6 cellular contexts compared by ENCODE assay signal in the genomic region with DNA sequence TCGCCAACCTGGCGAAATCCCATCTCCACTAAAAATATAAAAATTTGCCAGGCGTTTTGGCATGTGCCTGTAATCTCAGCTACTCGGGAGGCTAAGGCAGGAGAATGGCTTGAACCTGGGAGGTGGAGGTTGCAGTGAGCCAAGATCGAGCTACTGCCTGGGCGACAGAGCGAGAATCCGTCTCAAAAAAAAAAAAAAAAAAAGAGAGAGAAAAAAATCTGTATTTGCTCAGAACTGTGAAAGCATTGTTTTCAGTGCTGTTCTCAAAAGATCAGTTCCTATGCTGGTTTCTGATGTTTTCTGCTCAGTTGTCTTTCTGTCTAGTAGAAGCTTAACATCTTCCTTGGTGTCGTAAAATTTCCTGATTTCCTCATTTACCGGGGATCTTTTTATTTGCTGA. TPM values are rescaled to one million over a fixed set of nuclear protein-coding genes. Genes with fewer than 3 reads are reported as not detected.
DNase-seq lines count a peak whose midpoint lies in the region; ATAC-seq and TF ChIP-seq lines count a peak whose summit lies in the region.

No MANE protein-coding gene starts in this region.

- H3K9me3 Mint-ChIP-seq in CD4-positive, alpha-beta memory T cell = peaks cover 0 to 5% (median 0%) of the 10 kb centered on the region in 8 donors

- intact Hi-C loops in CD4-positive, alpha-beta memory T cell (cut with micrococcal nuclease) = loop anchor here (5.0 kb wide), 1 partner anchor 238 kb away; the partner anchor contains the start of gene GADD45B
- intact Hi-C loops in PC-9 (cut with micrococcal nuclease; ENCODE audit: unreplicated experiment) = loop anchor here (10.0 kb wide), 1 partner anchor 226 kb away; no protein-coding TSS in a partner anchor
- intact Hi-C loops in left lung (cut with DNase I) = loop anchor here (5.0 to 10.0 kb wide), 2 partner anchors 33 to 84 kb away; partner anchors contain the start of gene AP3D1 (in 1 of the 2)
- intact Hi-C loops in ovary (cut with DNase I) = loop anchor here in 3 of 4 donors (5.0 to 10.0 kb wide), 3 partner anchors 33 to 153 kb away; partner anchors contain the start of gene DOT1L (in 1 of the 3)

- H3K36me3 Mint-ChIP-seq in CD4-positive, alpha-beta memory T cell = peaks cover 11 to 45% of the 10 kb centered on the region in 2 donors

- TF ChIP-seq POLR2A in ovary (IDR thresholded peaks at IDR 0.05) = no peak

- H3K27me3 ChIP-seq in CD4-positive, alpha-beta memory T cell (ENCODE audit: insufficient read depth, low read length) = no peaks in the 10 kb centered on the region
- H3K27me3 ChIP-seq in PC-9 (ENCODE audit: insufficient read depth, low read depth) = no peaks in the 10 kb centered on the region
- H3K27me3 ChIP-seq in left lung = no peaks in the 10 kb centered on the region
- H3K27me3 ChIP-seq in ovary = no peaks in the 10 kb centered on the region

- H3K4me3 Mint-ChIP-seq in CD4-positive, alpha-beta memory T cell = peak overlapping the region; percentile 86 to 100 (median 98)

- peak overlapping the region; percentile 93 for H3K4me2 ChIP-seq in PC-9

- H3K79me2 ChIP-seq in PC-9 (ENCODE audit: low read depth) = peaks cover 84% of the 10 kb centered on the region

- no peak for TF ChIP-seq CTCF in PC-9 (conservative IDR thresholded peaks at IDR 0.05)
- no peak for TF ChIP-seq CTCF in left lung (IDR thresholded peaks at IDR 0.05)
- no peak for TF ChIP-seq CTCF in ovary (IDR thresholded peaks at IDR 0.05)

- TF ChIP-seq EP300 in ovary (IDR thresholded peaks at IDR 0.05) = no peak

- peaks cover 43 to 81% (median 64%) of the 10 kb centered on the region in 4 donors for H3K4me1 Mint-ChIP-seq in CD4-positive, alpha-beta memory T cell

- no peak overlapping the region for H2AFZ ChIP-seq in PC-9

- H3K27ac ChIP-seq in CD4-positive, alpha-beta memory T cell (ENCODE audit: low read depth, low read length) = peak overlapping the region; percentile 98
- H3K27ac ChIP-seq in PC-9 = 0 out of 2 replicates have a peak overlapping the region, but pooled peaks have one; percentile 12
- H3K27ac ChIP-seq in left lung = peak overlapping the region; percentile 41 to 73
- H3K27ac ChIP-seq in ovary = no peak overlapping the region

- no peak for DNase-seq in CD4-positive, alpha-beta memory T cell
- no peak for DNase-seq in PC-9
- DNase-seq in left lung = no peak
- no peak for DNase-seq in left lobe of liver (ENCODE audit: low spot score)
- DNase-seq in DMS53 (lab: John Stamatoyannopoulos, UW) = no peak
- no peak for DNase-seq in ovary

- H3K9me3 ChIP-seq in CD4-positive, alpha-beta memory T cell (ENCODE audit: control insufficient read depth in 1 of 2, low read length in 2 of 2) = no peaks in the 10 kb centered on the region
- H3K9me3 ChIP-seq in PC-9 (ENCODE audit: insufficient read depth, low read depth) = no peaks in the 10 kb centered on the region
- no peaks in the 10 kb centered on the region for H3K9me3 ChIP-seq in left lung
- no peaks in the 10 kb centered on the region for H3K9me3 ChIP-seq in ovary

- no peaks in the 10 kb centered on the region for H3K9me2 ChIP-seq in PC-9 (ENCODE audit: insufficient read depth)

- 64 to 74% (median 65%) methylated on average over 10 of the region's 10 CpGs for WGBS in ovary, 3 donors

- peaks cover 16% of the 10 kb centered on the region for H3K36me3 ChIP-seq in CD4-positive, alpha-beta memory T cell (ENCODE audit: insufficient read depth, low read length)
- no peaks in the 10 kb centered on the region for H3K36me3 ChIP-seq in PC-9 (ENCODE audit: low read depth)
- peaks cover 6 to 19% of the 10 kb centered on the region in 2 donors for H3K36me3 ChIP-seq in left lung
- no peaks in the 10 kb centered on the region for H3K36me3 ChIP-seq in ovary

- peaks cover 9% of the 10 kb centered on the region; the same call in 1 of the 2 replicates for H3F3A ChIP-seq in PC-9 (ENCODE audit: insufficient read depth, low read depth)

- peak overlapping the region; percentile 84 to 99 (median 97) for H3K27ac Mint-ChIP-seq in CD4-positive, alpha-beta memory T cell

- peaks cover 61% of the 10 kb centered on the region for H4K20me1 ChIP-seq in PC-9 (ENCODE audit: insufficient read depth)

- CTCF ChIA-PET in CD4-positive, alpha-beta memory T cell (lab: Charles Lee; ENCODE audit: partially characterized antibody) = interaction anchor here (0.6 to 4.8 kb wide), 13 partner anchors 10 to 342 kb away, joined by 3 to 75 read pairs (median 4); partner anchors contain the start of genes AMH and AP3D1
- CTCF ChIA-PET in PC-9 (lab: Charles Lee) = interaction anchor here (0.6 to 0.7 kb wide), 3 partner anchors 19 to 392 kb away, joined by 5 to 9 read pairs (median 7); no protein-coding TSS in a partner anchor

- H3K4me1 ChIP-seq in CD4-positive, alpha-beta memory T cell (ENCODE audit: insufficient read depth, low read length) = peaks cover 78% of the 10 kb centered on the region
- H3K4me1 ChIP-seq in PC-9 (replicated peaks; ENCODE audit: insufficient read depth) = peaks cover 15% of the 10 kb centered on the region
- H3K4me1 ChIP-seq in left lung = peaks cover 47 to 78% of the 10 kb centered on the region in 2 donors
- peaks cover 26% of the 10 kb centered on the region for H3K4me1 ChIP-seq in ovary (ENCODE audit: insufficient read depth)

- peaks cover 2 to 5% of the 10 kb centered on the region in 2 donors for H3K27me3 Mint-ChIP-seq in CD4-positive, alpha-beta memory T cell

- no TSS peak for BruUV-seq in PC-9 (replicated peaks; lab: Mats Ljungman, UMichigan)

- POLR2A ChIA-PET in CD4-positive, alpha-beta memory T cell (lab: Charles Lee; ENCODE audit: partially characterized antibody) = interaction anchor here (1.0 to 10.5 kb wide), 12 partner anchors 17 to 239 kb away, joined by 3 to 325 read pairs (median 4); partner anchors contain the start of genes AMH, AP3D1, GADD45B and JSRP1
- POLR2A ChIA-PET in PC-9 (lab: Charles Lee; ENCODE audit: unreplicated experiment) = no interaction called here

- ATAC-seq in left lung (no peak), left lobe of liver (no peak)

- H3K4me3 ChIP-seq in CD4-positive, alpha-beta memory T cell (ENCODE audit: low read length in 2 of 2) = peak overlapping the region in 1 of 2 donors; percentile 88
- H3K4me3 ChIP-seq in PC-9 = peak overlapping the region; percentile 26; the same call in 1 of the 2 replicates
- H3K4me3 ChIP-seq in left lung = peak overlapping the region in 1 of 2 donors; percentile 98
- no peak overlapping the region for H3K4me3 ChIP-seq in ovary

RNA-seq across cellular contexts. Expression of gene SF3A2, which starts 2.5 kb away (rescaled TPM):
- total RNA-seq in CD4-positive, alpha-beta memory T cell = 100 to 1,000 TPM; 140 to 141 TPM
- 10 to 100 TPM in 1 of 2 donors, 1 to 10 TPM in 1; 8.3 to 37.8 TPM for polyA plus RNA-seq in CD4-positive, alpha-beta memory T cell
- total RNA-seq in PC-9 (2021) = 73.5 and 83.0 TPM in 2 replicates
- 10 to 100 TPM; 50.1 to 57.8 TPM for total RNA-seq in left lung
- total RNA-seq in left lobe of liver = 19.0 TPM
- 100 to 1,000 TPM in 3 of 7 donors, 10 to 100 TPM in 4; 33.0 to 137 (median 89.8) TPM for total RNA-seq in ovary
- 10 to 100 TPM; 13.7 to 95.7 TPM for polyA plus RNA-seq in ovary

RNA-seq across cellular contexts. Expression of gene PLEKHJ1, which starts 3.0 kb away (rescaled TPM):
- 10 to 100 TPM; 64.9 to 65.3 TPM for total RNA-seq in CD4-positive, alpha-beta memory T cell
- 100 to 1,000 TPM; 105 to 119 TPM for polyA plus RNA-seq in CD4-positive, alpha-beta memory T cell
- total RNA-seq in PC-9 (2021) (38.6 and 45.9 TPM in 2 replicates), left lung (10 to 100 TPM; 61.1 to 74.4 TPM), left lobe of liver (41.3 TPM), ovary (10 to 100 TPM; 39.0 to 55.2 (median 46.8) TPM)
- polyA plus RNA-seq in ovary = 10 to 100 TPM; 17.1 to 57.9 TPM

RNA-seq across cellular contexts. Expression of gene AMH, which starts 9.9 kb away (rescaled TPM):
- total RNA-seq in CD4-positive, alpha-beta memory T cell = 10 to 100 TPM in 1 of 2 experiments, 1 to 10 TPM in 1; 7.5 to 12.7 TPM
- not detected for polyA plus RNA-seq in CD4-positive, alpha-beta memory T cell
- total RNA-seq in PC-9 (2021) (6.9 and 8.1 TPM in 2 replicates), left lung (1 to 10 TPM; 1.1 TPM), left lobe of liver (0.93 TPM), ovary (1 to 10 TPM in 6 of 7 donors, under 1 TPM in 1; 0.80 to 3.9 (median 1.3) TPM)
- polyA plus RNA-seq in ovary = 10 to 100 TPM in 1 of 2 donors, not detected in 1; 12.0 TPM

RNA-seq across cellular contexts. Expression of gene JSRP1, which starts 17.0 kb away (rescaled TPM):
- total RNA-seq in CD4-positive, alpha-beta memory T cell = 1 to 10 TPM; 1.3 to 1.5 TPM
- 1 to 10 TPM; 1.1 to 1.7 TPM for polyA plus RNA-seq in CD4-positive, alpha-beta memory T cell
- total RNA-seq in PC-9 (2021) (1.1 and 1.4 TPM in 2 replicates), left lung (1 to 10 TPM in 1 of 2 donors, under 1 TPM in 1; 0.65 to 1.1 TPM), left lobe of liver (0.18 TPM), ovary (under 1 TPM in 4 of 7 donors, not detected in 3; 0.30 to 0.92 (median 0.41) TPM)
- under 1 TPM in 1 of 2 donors, not detected in 1; 0.31 TPM for polyA plus RNA-seq in ovary

RNA-seq across cellular contexts. Expression of gene PEAK3, which starts 42.8 kb away (rescaled TPM):
- under 1 TPM in 1 of 2 experiments, not detected in 1; 0.11 TPM for total RNA-seq in CD4-positive, alpha-beta memory T cell
- under 1 TPM; 0.07 TPM for polyA plus RNA-seq in CD4-positive, alpha-beta memory T cell
- total RNA-seq in PC-9 (2021) (not detected in 2 replicates), left lung (1 to 10 TPM; 1.0 to 8.5 TPM), left lobe of liver (0.28 TPM), ovary (under 1 TPM in 5 of 7 donors, not detected in 2; 0.11 to 0.62 (median 0.35) TPM)
- polyA plus RNA-seq in ovary = under 1 TPM in 1 of 2 donors, not detected in 1; 0.10 TPM

Comparison
In these comparisons a context has a peak if more than half of its experiments do, and no peak if none do; other contexts are left out.
1. H3K27ac ChIP-seq: peak in CD4-positive, alpha-beta memory T cell (single experiment), PC-9 (single experiment) and left lung (2 of 2); none in ovary (0 of 2).